In genomic region chr2:71510196-71510807, GRCh38 we compare ENCODE assay signal across 7 cellular contexts. TPM values are rescaled to one million over a fixed set of nuclear protein-coding genes. Genes with fewer than 3 reads are reported as not detected.
DNase-seq lines count a peak whose midpoint lies in the region; ATAC-seq and TF ChIP-seq lines count a peak whose summit lies in the region.

No MANE protein-coding gene starts in this region.

- ATAC-seq in HG03565 (IDR thresholded peaks at IDR 0.05; ENCODE audit: unreplicated experiment) = peak; percentile 57
- peak; percentile 90 for ATAC-seq in PC-3

- H2AFZ ChIP-seq in PC-3 (ENCODE audit: low read length) (no peak overlapping the region), neuronal stem cell (ENCODE audit: low read length) (no peak overlapping the region)

- H3K4ac ChIP-seq in neuronal stem cell (ENCODE audit: low read length) = no peak overlapping the region

- H3F3A ChIP-seq in PC-3 (ENCODE audit: low read length, unreplicated experiment) = no peaks in the 10 kb centered on the region

- DNase-seq in GM12864 (ENCODE audit: low read depth) = no peak
- peak; percentile 73 for DNase-seq in PC-3
- peak; percentile 76 to 78 for DNase-seq in activated T-cell treated with anti-CD3 and anti-CD28 coated beads, Interleukin-2, amount 50 U/mL, for 48 hours
- DNase-seq in fibroblast of peridontal ligament (ENCODE audit: extremely low read depth) = peak; percentile 52
- peak; percentile 62 for DNase-seq in neuronal stem cell (ENCODE audit: low spot score)
- DNase-seq in substantia nigra (lab: John Stamatoyannopoulos, UW) = peak in 39 of 49 donors; percentile 6 to 75 (median 41)

- no peak overlapping the region for H2BK12ac ChIP-seq in neuronal stem cell (ENCODE audit: low read length)

- no peak overlapping the region for H3K14ac ChIP-seq in neuronal stem cell (ENCODE audit: low read length)

- H3K9me3 ChIP-seq in PC-3 (ENCODE audit: low read length) = no peaks in the 10 kb centered on the region
- peaks cover 0 to 3% of the 10 kb centered on the region in 2 donors for H3K9me3 ChIP-seq in neuronal stem cell (replicated peaks in 1 of 2; ENCODE audit: control insufficient read depth in 2 of 2, insufficient read depth in 1 of 2, low read depth in 1 of 2, low read length in 2 of 2)

- H3K27me3 ChIP-seq in PC-3 (ENCODE audit: low read length) (no peaks in the 10 kb centered on the region), neuronal stem cell (ENCODE audit: control insufficient read depth in 3 of 3, insufficient read depth in 3 of 3, low read depth in 1 of 3, low read length in 3 of 3) (peaks cover 0 to 2% (median 0%) of the 10 kb centered on the region in 3 experiments)

- no peak overlapping the region for H3K18ac ChIP-seq in neuronal stem cell (ENCODE audit: low read length)

- no peak overlapping the region for H3K9ac ChIP-seq in PC-3 (ENCODE audit: low read length)
- no peak overlapping the region for H3K9ac ChIP-seq in neuronal stem cell (ENCODE audit: low read depth, low read length, poor library complexity)

- TF ChIP-seq CTCF in GM12864 (IDR thresholded peaks at IDR 0.05; ENCODE audit: low read depth, low read length, missing control alignments) (peak; percentile 94), PC-3 (conservative IDR thresholded peaks at IDR 0.05; ENCODE audit: low read depth, low read length) (peak; percentile 95)

- H3K4me2 ChIP-seq in PC-3 (ENCODE audit: low read length) (no peak overlapping the region), neuronal stem cell (ENCODE audit: insufficient read depth, low read length, poor library complexity, severe bottlenecking) (no peak overlapping the region)

- BruUV-seq in PC-3 (replicated peaks; lab: Mats Ljungman, UMichigan) = no TSS peak

- no peak overlapping the region for H2BK120ac ChIP-seq in neuronal stem cell (ENCODE audit: low read depth, low read length)

- no peak overlapping the region for H3K4me3 ChIP-seq in GM12864 (ENCODE audit: low read depth, low read length)
- no peak overlapping the region for H3K4me3 ChIP-seq in PC-3 (ENCODE audit: low read length)
- H3K4me3 ChIP-seq in neuronal stem cell (ENCODE audit: low read length in 2 of 2) = no peak overlapping the region

- H3K27ac ChIP-seq in PC-3 (ENCODE audit: low read length) = no peak overlapping the region
- H3K27ac ChIP-seq in neuronal stem cell (replicated peaks; ENCODE audit: low read length) = no peak overlapping the region
- no peak overlapping the region for H3K27ac ChIP-seq in substantia nigra (ENCODE audit: low read depth, low read length, poor library complexity, severe bottlenecking)

- WGBS in neuronal stem cell (ENCODE audit: extremely low coverage in 2 of 2, insufficient read length in 2 of 2, insufficient replicate concordance in 1 of 2), 2 donors = no CpG with 5 or more reads among the region's 6 CpGs

- no peak overlapping the region for H3K23ac ChIP-seq in neuronal stem cell (ENCODE audit: low read depth, low read length, poor library complexity)

- no peak overlapping the region for H2BK5ac ChIP-seq in neuronal stem cell (ENCODE audit: low read length)

- H3K36me3 ChIP-seq in PC-3 (ENCODE audit: low read depth, low read length) (no peaks in the 10 kb centered on the region), neuronal stem cell (replicated peaks in 1 of 2; ENCODE audit: control insufficient read depth in 2 of 2, insufficient read depth in 2 of 2, low read length in 2 of 2) (no peaks in the 10 kb centered on the region)

- no peaks in the 10 kb centered on the region for H3K9me2 ChIP-seq in PC-3 (replicated peaks; ENCODE audit: low read length)

- no peak overlapping the region for H4K91ac ChIP-seq in neuronal stem cell (ENCODE audit: low read depth, low read length, poor library complexity)

- POLR2A ChIA-PET in PC-3 (lab: Charles Lee; ENCODE audit: unreplicated experiment) = no interaction called here

- no peaks in the 10 kb centered on the region for H3K79me2 ChIP-seq in PC-3 (ENCODE audit: low read length)

- H4K20me1 ChIP-seq in PC-3 (ENCODE audit: low read length) = no peaks in the 10 kb centered on the region

- CTCF ChIA-PET in PC-3 (lab: Charles Lee) = interaction anchor here (1.0 to 1.4 kb wide), 2 partner anchors 50 to 210 kb away, joined by 6 to 23 read pairs; no protein-coding TSS in a partner anchor

- H3K4me1 ChIP-seq in PC-3 (ENCODE audit: insufficient read depth, low read length) (no peaks in the 10 kb centered on the region), neuronal stem cell (ENCODE audit: control insufficient read depth in 2 of 2, insufficient read depth in 1 of 2, low read depth in 1 of 2, low read length in 2 of 2) (no peaks in the 10 kb centered on the region)

- no peak overlapping the region for H4K8ac ChIP-seq in neuronal stem cell (ENCODE audit: low read depth, low read length)

- H2BK15ac ChIP-seq in neuronal stem cell (ENCODE audit: low read length) = no peak overlapping the region

- H2AK5ac ChIP-seq in neuronal stem cell (ENCODE audit: low read depth, low read length) = no peak overlapping the region

- intact Hi-C loops in PC-3 (cut with micrococcal nuclease) = loop anchor here (1.0 to 2.0 kb wide), 4 partner anchors 49 to 286 kb away; partner anchors contain the start of gene DYSF

- no peaks in the 10 kb centered on the region for H3K79me1 ChIP-seq in neuronal stem cell (ENCODE audit: low read depth, low read length)

RNA-seq across cellular contexts. Expression of gene DYSF, which starts 56.9 kb away (rescaled TPM):
- total RNA-seq in PC-3 (2014; rRNA removed) = 13.0 and 18.8 TPM in 2 replicates
- polyA plus RNA-seq in neuronal stem cell (2013, experiment 1 of 2) = 0.43 TPM
- 0.35 TPM for polyA plus RNA-seq in neuronal stem cell (2013, experiment 2 of 2)
